29 cellular contexts compared by ENCODE assay signal in genomic region chr4:24688453-24688852, GRCh38.
"Had no signal": no experiment of that assay in that cellular context is flagged by ENCODE, and none has a peak within 500 bp of the region (broad histone marks: within the 10 kb centered on the region; RNA-seq: fewer than 3 reads in every experiment).

No MANE protein-coding gene starts in this region.

- H3K36me3 Mint-ChIP-seq: activated naive CD4-positive, alpha-beta T cell treated with anti-CD3 and anti-CD28 coated beads, Interleukin-2, amount 50 U/mL, for 24 hours; activated naive CD8-positive, alpha-beta T cell treated with anti-CD3 and anti-CD28 coated beads for 36 hours; T-cell had no signal

- H3K27ac Mint-ChIP-seq: activated CD4-positive, alpha-beta T cell treated with anti-CD3 and anti-CD28 coated beads for 36 hours; activated CD4-positive, alpha-beta T cell treated with anti-CD3 and anti-CD28 coated beads, Interleukin-2, amount 10 ng/mL, durations not matched to agents 7 days and 5 days; activated CD8-positive, alpha-beta T cell treated with anti-CD3 and anti-CD28 coated beads for 36 hours; activated naive CD4-positive, alpha-beta T cell treated with anti-CD3 and anti-CD28 coated beads for 36 hours; activated naive CD4-positive, alpha-beta T cell treated with anti-CD3 and anti-CD28 coated beads, Interleukin-2, amount 50 U/mL, for 24 hours; activated naive CD8-positive, alpha-beta T cell treated with anti-CD3 and anti-CD28 coated beads for 36 hours; activated naive CD8-positive, alpha-beta T cell treated with anti-CD3 and anti-CD28 coated beads, Interleukin-2, amount 50 U/mL, for 24 hours; activated T-helper 1 cell treated with anti-CD3 and anti-CD28 coated beads, Interleukin-12 subunit alpha, Interleukin-12 subunit beta, Interleukin-2, Interleukin-4 antibody, amounts not matched to agents 30 ng/mL and 10 ng/mL and 1 ng/mL, durations not matched to agents 14 hours and 24 hours and 36 hours; activated T-helper 2 cell treated with anti-CD3 and anti-CD28 coated beads, Interferon-gamma antibody, Interleukin-2, Interleukin-4, amounts not matched to agents 10 μg/mL and 5 μg/mL and 100 μg/mL, durations not matched to agents 14 hours and 24 hours and 36 hours; T-cell had no signal

- H3K27me3 Mint-ChIP-seq: activated CD4-positive, alpha-beta T cell treated with anti-CD3 and anti-CD28 coated beads, Interleukin-2, amount 10 ng/mL, durations not matched to agents 7 days and 5 days had no signal

- H3K9me3 Mint-ChIP-seq: activated CD4-positive, alpha-beta T cell treated with anti-CD3 and anti-CD28 coated beads, Interleukin-2, amount 10 ng/mL, durations not matched to agents 7 days and 5 days; activated CD8-positive, alpha-beta T cell treated with anti-CD3 and anti-CD28 coated beads for 36 hours; activated naive CD4-positive, alpha-beta T cell treated with anti-CD3 and anti-CD28 coated beads, Interleukin-2, amount 50 U/mL, for 24 hours; activated T-helper 1 cell treated with anti-CD3 and anti-CD28 coated beads, Interleukin-12 subunit alpha, Interleukin-12 subunit beta, Interleukin-2, Interleukin-4 antibody, amounts not matched to agents 30 ng/mL and 10 ng/mL and 1 ng/mL, durations not matched to agents 14 hours and 24 hours and 36 hours; activated T-helper 2 cell treated with anti-CD3 and anti-CD28 coated beads, Interferon-gamma antibody, Interleukin-2, Interleukin-4, amounts not matched to agents 10 μg/mL and 5 μg/mL and 100 μg/mL, durations not matched to agents 14 hours and 24 hours and 36 hours had no signal

- H3K9me3 ChIP-seq: adrenal gland, body of pancreas, colonic mucosa had no signal

- DNase-seq: activated CD4-positive, alpha-beta T cell treated with anti-CD3 and anti-CD28 coated beads for 36 hours; activated CD4-positive, alpha-beta T cell treated with anti-CD3 and anti-CD28 coated beads, Interleukin-2, amount 10 ng/mL, durations not matched to agents 7 days and 5 days; activated CD4-positive, alpha-beta T cell treated with anti-CD3 and anti-CD28 coated beads, Interleukin-2, amount 50 U/mL, for 48 hours; activated CD4-positive, CD25-positive, alpha-beta regulatory T cell; activated CD4-positive, CD25-positive, alpha-beta regulatory T cell treated with anti-CD3 and anti-CD28 coated beads, Interleukin-2, amount 50 U/mL, for 72 hours; activated CD8-positive, alpha-beta memory T cell treated with anti-CD3 and anti-CD28 coated beads for 24 hours; activated CD8-positive, alpha-beta T cell treated with anti-CD3 and anti-CD28 coated beads for 36 hours; activated effector memory CD4-positive, alpha-beta T cell treated with anti-CD3 and anti-CD28 coated beads, Interleukin-2, amount 50 U/mL, for 16 hours; activated naive CD4-positive, alpha-beta T cell treated with anti-CD3 and anti-CD28 coated beads for 36 hours; activated naive CD8-positive, alpha-beta T cell treated with anti-CD3 and anti-CD28 coated beads for 36 hours; activated naive CD8-positive, alpha-beta T cell treated with anti-CD3 and anti-CD28 coated beads, Interleukin-2, amount 50 U/mL, for 24 hours; activated T-cell treated with anti-CD3 and anti-CD28 coated beads, Interleukin-2, amount 50 U/mL, for 4 hours; adrenal gland; amygdala; aorta; body of pancreas; central memory CD4-positive, alpha-beta T cell; cerebellar nuclear complex; colonic mucosa; effector CD8-positive, alpha-beta T cell; foreskin fibroblast; head of caudate nucleus; T-cell; T-helper 2 cell had no signal

- H3K4me3 ChIP-seq: adrenal gland, body of pancreas, cardiac muscle cell, colonic mucosa had no signal

- H3K4me1 ChIP-seq: adrenal gland, body of pancreas, colonic mucosa had no signal

- H3K4me3 Mint-ChIP-seq: activated CD4-positive, alpha-beta T cell treated with anti-CD3 and anti-CD28 coated beads for 36 hours; activated CD4-positive, alpha-beta T cell treated with anti-CD3 and anti-CD28 coated beads, Interleukin-2, amount 10 ng/mL, durations not matched to agents 7 days and 5 days; activated CD8-positive, alpha-beta T cell treated with anti-CD3 and anti-CD28 coated beads for 36 hours; activated naive CD4-positive, alpha-beta T cell treated with anti-CD3 and anti-CD28 coated beads for 36 hours; activated naive CD4-positive, alpha-beta T cell treated with anti-CD3 and anti-CD28 coated beads, Interleukin-2, amount 50 U/mL, for 24 hours; activated naive CD8-positive, alpha-beta T cell treated with anti-CD3 and anti-CD28 coated beads for 36 hours; activated naive CD8-positive, alpha-beta T cell treated with anti-CD3 and anti-CD28 coated beads, Interleukin-2, amount 50 U/mL, for 24 hours; activated T-cell treated with anti-CD3 and anti-CD28 coated beads, Interleukin-2, amount 50 U/mL, for 4 hours; activated T-helper 1 cell treated with anti-CD3 and anti-CD28 coated beads, Interleukin-12 subunit alpha, Interleukin-12 subunit beta, Interleukin-2, Interleukin-4 antibody, amounts not matched to agents 30 ng/mL and 10 ng/mL and 1 ng/mL, durations not matched to agents 14 hours and 24 hours and 36 hours; T-cell had no signal

- H3K4me1 Mint-ChIP-seq: activated CD4-positive, alpha-beta T cell treated with anti-CD3 and anti-CD28 coated beads for 36 hours; activated CD4-positive, alpha-beta T cell treated with anti-CD3 and anti-CD28 coated beads, Interleukin-2, amount 10 ng/mL, durations not matched to agents 7 days and 5 days; activated naive CD4-positive, alpha-beta T cell treated with anti-CD3 and anti-CD28 coated beads, Interleukin-2, amount 50 U/mL, for 24 hours; activated naive CD8-positive, alpha-beta T cell treated with anti-CD3 and anti-CD28 coated beads for 36 hours; activated naive CD8-positive, alpha-beta T cell treated with anti-CD3 and anti-CD28 coated beads, Interleukin-2, amount 50 U/mL, for 24 hours; T-cell had no signal

- H3K27ac ChIP-seq: adrenal gland, body of pancreas, cardiac muscle cell, colonic mucosa, epithelial cell of prostate had no signal

- H3K27me3 ChIP-seq: body of pancreas, cardiac muscle cell, colonic mucosa had no signal

- H3K36me3 ChIP-seq: adrenal gland, cardiac muscle cell, colonic mucosa had no signal
